Comparison of ENCODE assay signal across 1 cellular context in genomic region chr5:59579101-59579885, GRCh38.
TF ChIP-seq lines count a peak whose summit lies in the region.

No MANE protein-coding gene starts in this region.

TF ChIP-seq in A549, 52 proteins besides CTCF, POLR2A, EP300 and RAD21 (continued from another document):
- TF ChIP-seq, protein P1, sequence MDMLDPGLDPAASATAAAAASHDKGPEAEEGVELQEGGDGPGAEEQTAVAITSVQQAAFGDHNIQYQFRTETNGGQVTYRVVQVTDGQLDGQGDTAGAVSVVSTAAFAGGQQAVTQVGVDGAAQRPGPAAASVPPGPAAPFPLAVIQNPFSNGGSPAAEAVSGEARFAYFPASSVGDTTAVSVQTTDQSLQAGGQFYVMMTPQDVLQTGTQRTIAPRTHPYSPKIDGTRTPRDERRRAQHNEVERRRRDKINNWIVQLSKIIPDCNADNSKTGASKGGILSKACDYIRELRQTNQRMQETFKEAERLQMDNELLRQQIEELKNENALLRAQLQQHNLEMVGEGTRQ (IDR thresholded peaks at IDR 0.05): no peak
- no peak for TF ChIP-seq RFX5 (IDR thresholded peaks at IDR 0.05)
- TF ChIP-seq CHD2 (IDR thresholded peaks at IDR 0.05; ENCODE audit: low read length, partially characterized antibody): no peak
- TF ChIP-seq MYC (IDR thresholded peaks at IDR 0.05; ENCODE audit: borderline replicate concordance, low read length): no peak
- no peak for TF ChIP-seq ESRRA (IDR thresholded peaks at IDR 0.05; ENCODE audit: borderline replicate concordance, low read length)
- no peak for TF ChIP-seq TP53 (CRISPR knock-in tag; IDR thresholded peaks at IDR 0.05)
- no peak for TF ChIP-seq RNF2 (IDR thresholded peaks at IDR 0.05; ENCODE audit: borderline replicate concordance, low read depth)
- no peak for TF ChIP-seq ZSCAN20 (CRISPR knock-in tag; IDR thresholded peaks at IDR 0.05)
- TF ChIP-seq BHLHE40 (IDR thresholded peaks at IDR 0.05; ENCODE audit: low read depth, low read length): no peak
- no peak for TF ChIP-seq POLR2AphosphoS2 (conservative IDR thresholded peaks at IDR 0.05; ENCODE audit: low read length)
- TF ChIP-seq REST (IDR thresholded peaks at IDR 0.05): no peak
